ENCODE assay signal across 32 cellular contexts in genomic region chr5:42819745-42820144, GRCh38. TPM values are rescaled to one million over a fixed set of nuclear protein-coding genes. Genes with fewer than 3 reads are reported as not detected.
"Had no signal": no experiment of that assay in that cellular context is flagged by ENCODE, and none has a peak within 500 bp of the region (broad histone marks: within the 10 kb centered on the region; RNA-seq: fewer than 3 reads in every experiment).

No MANE protein-coding gene starts in this region.

- H3K27me3 ChIP-seq: adrenal gland, body of pancreas had no signal

- H3K27ac ChIP-seq: adrenal gland, body of pancreas had no signal

- H3K9me3 ChIP-seq: adrenal gland, body of pancreas had no signal

- H3K4me3 ChIP-seq: adrenal gland, body of pancreas had no signal

- H3K4me1 ChIP-seq: adrenal gland had no signal

- FAIRE-seq: colon, frontal cortex had no signal

- DNase-seq: activated CD4-positive, alpha-beta memory T cell treated with anti-CD3 and anti-CD28 coated beads for 36 hours; activated CD4-positive, alpha-beta T cell treated with anti-CD3 and anti-CD28 coated beads for 36 hours; activated CD4-positive, alpha-beta T cell treated with anti-CD3 and anti-CD28 coated beads, Interleukin-2, amount 10 ng/mL, durations not matched to agents 24 days and 14 days; activated CD4-positive, CD25-positive, alpha-beta regulatory T cell; activated CD4-positive, CD25-positive, alpha-beta regulatory T cell treated with anti-CD3 and anti-CD28 coated beads, Interleukin-2, amount 50 U/mL, for 72 hours; activated CD8-positive, alpha-beta memory T cell treated with anti-CD3 and anti-CD28 coated beads, Interleukin-2, amount 10 ng/mL, durations not matched to agents 7 days and 5 days; activated CD8-positive, alpha-beta memory T cell treated with anti-CD3 and anti-CD28 coated beads, Interleukin-2, amount 50 U/mL, for 4 hours; activated CD8-positive, alpha-beta T cell treated with anti-CD3 and anti-CD28 coated beads, Interleukin-2, amount 10 ng/mL, durations not matched to agents 7 days and 5 days; activated effector memory CD4-positive, alpha-beta T cell treated with anti-CD3 and anti-CD28 coated beads, Interleukin-2, amount 50 U/mL, for 16 hours; activated naive CD4-positive, alpha-beta T cell treated with anti-CD3 and anti-CD28 coated beads for 36 hours; activated naive CD8-positive, alpha-beta T cell treated with anti-CD3 and anti-CD28 coated beads for 36 hours; activated naive CD8-positive, alpha-beta T cell treated with anti-CD3 and anti-CD28 coated beads, Interleukin-2, amount 50 U/mL, for 24 hours; activated T-cell treated with anti-CD3 and anti-CD28 coated beads, Interleukin-2, amount 50 U/mL, for 1 hour; activated T-cell treated with anti-CD3 and anti-CD28 coated beads, Interleukin-2, amount 50 U/mL, for 48 hours; adrenal gland; amygdala; aorta; body of pancreas; caudate nucleus; cortex of kidney; dermis blood vessel endothelial cell; effector CD4-positive, alpha-beta T cell; effector memory CD8-positive, alpha-beta T cell; erythroblast; foreskin fibroblast; T-helper 2 cell had no signal

- H3K36me3 ChIP-seq: adrenal gland had no signal

- ATAC-seq: activated CD4-positive, alpha-beta T cell treated with anti-CD3 and anti-CD28 coated beads for 36 hours; activated CD8-positive, alpha-beta memory T cell treated with anti-CD3 and anti-CD28 coated beads, Interleukin-2, amount 10 ng/mL, durations not matched to agents 7 days and 5 days; activated CD8-positive, alpha-beta T cell treated with anti-CD3 and anti-CD28 coated beads, Interleukin-2, amount 10 ng/mL, durations not matched to agents 7 days and 5 days; activated naive CD8-positive, alpha-beta T cell treated with anti-CD3 and anti-CD28 coated beads, Interleukin-2, amount 50 U/mL, for 24 hours; body of pancreas; effector memory CD8-positive, alpha-beta T cell had no signal

RNA-seq across cellular contexts. Expression of gene SELENOP, which starts 8.1 kb away (rescaled TPM):
- total RNA-seq: activated CD4-positive, alpha-beta memory T cell treated with anti-CD3 and anti-CD28 coated beads for 36 hours; activated CD4-positive, alpha-beta T cell treated with anti-CD3 and anti-CD28 coated beads for 36 hours; activated CD4-positive, alpha-beta T cell treated with anti-CD3 and anti-CD28 coated beads, Interleukin-2, amount 10 ng/mL, durations not matched to agents 24 days and 14 days; activated CD8-positive, alpha-beta memory T cell treated with anti-CD3 and anti-CD28 coated beads for 36 hours; activated naive CD4-positive, alpha-beta T cell treated with anti-CD3 and anti-CD28 coated beads for 36 hours; activated naive CD8-positive, alpha-beta T cell treated with anti-CD3 and anti-CD28 coated beads for 36 hours; activated T-helper 1 cell treated with anti-CD3 and anti-CD28 coated beads, Interleukin-12 subunit alpha, Interleukin-12 subunit beta, Interleukin-2, Interleukin-4 antibody, amounts not matched to agents 30 ng/mL and 10 ng/mL and 1 ng/mL, durations not matched to agents 14 hours and 24 hours and 36 hours; activated T-helper 2 cell treated with anti-CD3 and anti-CD28 coated beads, Interferon-gamma antibody, Interleukin-2, Interleukin-4, amounts not matched to agents 10 μg/mL and 5 μg/mL and 100 μg/mL, durations not matched to agents 14 hours and 24 hours and 36 hours; T-helper 1 cell treated with Interleukin-12 subunit alpha and Interleukin-12 subunit beta and Interleukin-4 antibody, amounts not matched to agents 30 ng/mL and 1 ng/mL, for 36 hours had no signal
